ENCODE assay signal across 21 cellular contexts in the genomic region with DNA sequence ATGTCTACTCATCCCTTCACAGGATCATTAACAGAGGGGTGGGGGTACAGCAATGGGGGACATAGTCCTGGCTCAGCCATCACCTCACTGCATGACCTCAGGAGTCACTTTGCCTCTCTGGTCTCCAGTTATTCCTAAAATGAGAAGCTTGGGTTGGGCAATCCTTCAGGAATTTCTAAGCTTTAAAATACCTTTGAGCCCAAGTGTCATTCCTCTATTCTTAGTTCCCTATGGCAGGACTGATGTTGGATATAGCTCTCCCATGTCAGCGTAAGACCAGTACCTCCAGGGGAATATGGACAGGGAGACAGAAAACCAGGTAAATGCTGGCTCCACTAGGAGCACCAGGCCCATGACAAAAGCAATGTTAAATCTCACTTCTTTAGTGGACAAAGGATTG. TPM values are rescaled to one million over a fixed set of nuclear protein-coding genes. Genes with fewer than 3 reads are reported as not detected.
"Had no signal": no experiment of that assay in that cellular context is flagged by ENCODE, and none has a peak within 500 bp of the region (broad histone marks: within the 10 kb centered on the region; RNA-seq: fewer than 3 reads in every experiment).

No MANE protein-coding gene starts in this region.

- H3K27me3 ChIP-seq: esophagus muscularis mucosa, gastroesophageal sphincter, right lobe of liver had no signal

- ATAC-seq: effector memory CD8-positive, alpha-beta T cell; gastroesophageal sphincter; lower lobe of right lung had no signal

- H3K27me3 Mint-ChIP-seq: type B pancreatic cell had no signal

- H3K27ac ChIP-seq: epithelial cell of prostate, esophagus muscularis mucosa, gastroesophageal sphincter, left ventricle myocardium inferior, lower lobe of right lung, neutrophil, psoas muscle had no signal

- DNase-seq: effector memory CD8-positive, alpha-beta T cell; glutamatergic neuron; immature natural killer cell; kidney; left cardiac atrium; left ventricle myocardium inferior; lower lobe of right lung; mesenchymal stem cell; psoas muscle; retina; right lobe of liver; stimulated activated CD4-positive, alpha-beta T cell treated with anti-CD3 and anti-CD28 coated beads, Interleukin-2, amount 100 ng/mL, for 24 hours; stimulated activated CD4-positive, alpha-beta T cell treated with anti-CD3 and anti-CD28 coated beads, Interleukin-4, amount 100 ng/mL, for 4 hours; stimulated activated naive CD4-positive, alpha-beta T cell treated with Interleukin-2 at 50 U/mL for 16 hours had no signal

- H3K36me3 Mint-ChIP-seq: immature natural killer cell had no signal

- H3K27ac Mint-ChIP-seq: effector memory CD8-positive, alpha-beta T cell; immature natural killer cell; type B pancreatic cell had no signal

- H3K4me1 Mint-ChIP-seq: immature natural killer cell had no signal

- H3K4me3 Mint-ChIP-seq: effector memory CD8-positive, alpha-beta T cell; immature natural killer cell; type B pancreatic cell had no signal

- H3K9me3 Mint-ChIP-seq: effector memory CD8-positive, alpha-beta T cell; immature natural killer cell; type B pancreatic cell had no signal

- H3K4me1 ChIP-seq: esophagus muscularis mucosa, gastroesophageal sphincter, lower lobe of right lung, psoas muscle had no signal

- H3K4me3 ChIP-seq: esophagus muscularis mucosa, gastroesophageal sphincter, left ventricle myocardium inferior, lower lobe of right lung, psoas muscle, right lobe of liver had no signal

RNA-seq across cellular contexts. Expression of a gene that starts 34.5 kb away (rescaled TPM):
- total RNA-seq: fibroblast of villous mesenchyme had no signal
- polyA plus RNA-seq: neural cell had no signal
